17 cellular contexts compared by ENCODE assay signal in genomic region chr17:44797809-44798208, GRCh38. TPM values are rescaled to one million over a fixed set of nuclear protein-coding genes. Genes with fewer than 3 reads are reported as not detected.
DNase-seq lines count a peak whose midpoint lies in the region; ATAC-seq and TF ChIP-seq lines count a peak whose summit lies in the region.
"Had no signal": no experiment of that assay in that cellular context is flagged by ENCODE, and none has a peak within 500 bp of the region (broad histone marks: within the 10 kb centered on the region; RNA-seq: fewer than 3 reads in every experiment).

No MANE protein-coding gene starts in this region.

- peaks cover 7% of the 10 kb centered on the region for H3K79me1 ChIP-seq in mesenchymal stem cell (replicated peaks; ENCODE audit: low read length, poor library complexity, severe bottlenecking)

- CTCF ChIA-PET in MCF 10A (lab: Yijun Ruan, JAX), result interaction anchor here (0.7 to 3.3 kb wide), 2 partner anchors 19 to 400 kb away, joined by 3 to 11 read pairs; no protein-coding TSS in a partner anchor
- CTCF ChIA-PET in CD8-positive, alpha-beta memory T cell (lab: Charles Lee), result interaction anchor here (0.8 to 1.6 kb wide), 2 partner anchors 14 to 22 kb away, joined by 3 to 5 read pairs; no protein-coding TSS in a partner anchor
- CTCF ChIA-PET in activated CD4-positive, alpha-beta T cell treated with anti-CD3 and anti-CD28 coated beads, Interleukin-2, amount 10 ng/mL, durations not matched to agents 7 days and 5 days (lab: Charles Lee), result interaction anchor here (1.2 to 2.0 kb wide), 4 partner anchors 9 to 38 kb away, joined by 3 to 10 read pairs (median 4); no protein-coding TSS in a partner anchor

- no peak overlapping the region for H2AFZ ChIP-seq in mesenchymal stem cell (ENCODE audit: low read depth, low read length)

- H3K27ac ChIP-seq in esophagus squamous epithelium (peak overlapping the region; percentile 34 to 80 (median 74)), mesenchymal stem cell (ENCODE audit: low read length, poor library complexity, severe bottlenecking) (peak overlapping the region; percentile 48), transverse colon (peak overlapping the region; percentile 70 to 85 (median 78))
- no peak overlapping the region for H3K27ac ChIP-seq in CD8-positive, alpha-beta memory T cell (ENCODE audit: low read depth, low read length)
- H3K27ac ChIP-seq: C4-2B, neutrophil, RWPE1 had no signal

- no peak overlapping the region for H3K27ac Mint-ChIP-seq in MCF 10A (ENCODE audit: low read depth, unreplicated experiment)
- no peak overlapping the region for H3K27ac Mint-ChIP-seq in CD8-positive, alpha-beta memory T cell
- H3K27ac Mint-ChIP-seq in activated CD4-positive, alpha-beta T cell treated with anti-CD3 and anti-CD28 coated beads, Interleukin-2, amount 10 ng/mL, durations not matched to agents 7 days and 5 days, result no peak overlapping the region
- H3K27ac Mint-ChIP-seq: activated naive CD8-positive, alpha-beta T cell treated with anti-CD3 and anti-CD28 coated beads for 36 hours; T-helper 1 cell treated with Interleukin-12 subunit alpha and Interleukin-12 subunit beta and Interleukin-4 antibody, amounts not matched to agents 30 μg/mL and 1 μg/mL, for 36 hours had no signal

- H3K4me3 Mint-ChIP-seq in MCF 10A (ENCODE audit: unreplicated experiment), result no peak overlapping the region
- no peak overlapping the region for H3K4me3 Mint-ChIP-seq in CD8-positive, alpha-beta memory T cell
- no peak overlapping the region for H3K4me3 Mint-ChIP-seq in activated CD4-positive, alpha-beta T cell treated with anti-CD3 and anti-CD28 coated beads, Interleukin-2, amount 10 ng/mL, durations not matched to agents 7 days and 5 days
- H3K4me3 Mint-ChIP-seq: activated naive CD8-positive, alpha-beta T cell treated with anti-CD3 and anti-CD28 coated beads for 36 hours; T-helper 1 cell treated with Interleukin-12 subunit alpha and Interleukin-12 subunit beta and Interleukin-4 antibody, amounts not matched to agents 30 μg/mL and 1 μg/mL, for 36 hours had no signal

- no peak for ATAC-seq in HG02763 (IDR thresholded peaks at IDR 0.05; ENCODE audit: unreplicated experiment)
- ATAC-seq: esophagus mucosa had no signal

- H3K4ac ChIP-seq in mesenchymal stem cell (ENCODE audit: low read depth in 1 of 2, low read length in 2 of 2), result no peak overlapping the region

- POLR2A ChIA-PET in MCF 10A (lab: Yijun Ruan, JAX), result no interaction called here
- POLR2A ChIA-PET in CD8-positive, alpha-beta memory T cell (lab: Charles Lee), result no interaction called here
- POLR2A ChIA-PET in activated CD4-positive, alpha-beta T cell treated with anti-CD3 and anti-CD28 coated beads, Interleukin-2, amount 10 ng/mL, durations not matched to agents 7 days and 5 days (lab: Charles Lee), result no interaction called here

- H3K27me3 ChIP-seq in esophagus squamous epithelium (no peaks in the 10 kb centered on the region), mesenchymal stem cell (ENCODE audit: control insufficient read depth in 1 of 2, insufficient read depth in 1 of 2, low read length in 2 of 2) (no peaks in the 10 kb centered on the region), transverse colon (no peaks in the 10 kb centered on the region)
- H3K27me3 ChIP-seq in CD8-positive, alpha-beta memory T cell (ENCODE audit: insufficient read depth, low read length, poor library complexity, severe bottlenecking), result no peaks in the 10 kb centered on the region

- H3K4me3 ChIP-seq in esophagus squamous epithelium (peak overlapping the region in 3 of 4 donors; percentile 6 to 48 (median 28)), mesenchymal stem cell (ENCODE audit: insufficient read depth in 1 of 2, low read depth in 1 of 2, low read length in 2 of 2) (no peak overlapping the region), transverse colon (no peak overlapping the region)
- H3K4me3 ChIP-seq in CD8-positive, alpha-beta memory T cell (ENCODE audit: low read length), result no peak overlapping the region

- H3K36me3 ChIP-seq in esophagus squamous epithelium (no peaks in the 10 kb centered on the region), mesenchymal stem cell (ENCODE audit: control insufficient read depth in 1 of 2, insufficient read depth in 2 of 2, low read depth in 1 of 2, low read length in 2 of 2) (peaks cover 3 to 32% of the 10 kb centered on the region in 2 experiments), transverse colon (no peaks in the 10 kb centered on the region)
- no peaks in the 10 kb centered on the region for H3K36me3 ChIP-seq in CD8-positive, alpha-beta memory T cell (ENCODE audit: insufficient read depth, low read length)
- H3K36me3 ChIP-seq: neutrophil had no signal

- BruUV-seq in MCF 10A (replicated peaks; lab: Mats Ljungman, UMichigan), result no TSS peak

- H3K14ac ChIP-seq in mesenchymal stem cell (ENCODE audit: low read length in 2 of 2), result no peak overlapping the region

- H3K18ac ChIP-seq in mesenchymal stem cell (ENCODE audit: low read depth in 1 of 2, low read length in 2 of 2), result peak overlapping the region in 1 of 2 experiments; percentile 80

- no peaks in the 10 kb centered on the region for H3K27me3 Mint-ChIP-seq in MCF 10A (ENCODE audit: insufficient read depth, unreplicated experiment)
- H3K27me3 Mint-ChIP-seq in CD8-positive, alpha-beta memory T cell, result peaks cover 2 to 17% of the 10 kb centered on the region in 2 donors
- H3K27me3 Mint-ChIP-seq in activated CD4-positive, alpha-beta T cell treated with anti-CD3 and anti-CD28 coated beads, Interleukin-2, amount 10 ng/mL, durations not matched to agents 7 days and 5 days, result peaks cover 5% of the 10 kb centered on the region
- H3K27me3 Mint-ChIP-seq: activated naive CD8-positive, alpha-beta T cell treated with anti-CD3 and anti-CD28 coated beads for 36 hours had no signal

- H3K9ac ChIP-seq in mesenchymal stem cell (ENCODE audit: low read length), result no peak overlapping the region

- no peaks in the 10 kb centered on the region for H3K9me3 ChIP-seq in esophagus squamous epithelium
- H3K9me3 ChIP-seq in mesenchymal stem cell (ENCODE audit: control insufficient read depth, low read length), result no peaks in the 10 kb centered on the region
- H3K9me3 ChIP-seq in transverse colon, result no peaks in the 10 kb centered on the region
- no peaks in the 10 kb centered on the region for H3K9me3 ChIP-seq in CD8-positive, alpha-beta memory T cell (ENCODE audit: low read length)
- H3K9me3 ChIP-seq: neutrophil had no signal

- H3K9me3 Mint-ChIP-seq in MCF 10A (ENCODE audit: unreplicated experiment), result no peaks in the 10 kb centered on the region
- no peaks in the 10 kb centered on the region for H3K9me3 Mint-ChIP-seq in CD8-positive, alpha-beta memory T cell
- H3K9me3 Mint-ChIP-seq in activated CD4-positive, alpha-beta T cell treated with anti-CD3 and anti-CD28 coated beads, Interleukin-2, amount 10 ng/mL, durations not matched to agents 7 days and 5 days, result no peaks in the 10 kb centered on the region
- H3K9me3 Mint-ChIP-seq: activated naive CD8-positive, alpha-beta T cell treated with anti-CD3 and anti-CD28 coated beads for 36 hours; T-helper 1 cell treated with Interleukin-12 subunit alpha and Interleukin-12 subunit beta and Interleukin-4 antibody, amounts not matched to agents 30 μg/mL and 1 μg/mL, for 36 hours had no signal

- H3K4me1 Mint-ChIP-seq in MCF 10A (ENCODE audit: insufficient read depth, unreplicated experiment), result peaks cover 10% of the 10 kb centered on the region
- H3K4me1 Mint-ChIP-seq in CD8-positive, alpha-beta memory T cell, result no peaks in the 10 kb centered on the region
- H3K4me1 Mint-ChIP-seq in activated CD4-positive, alpha-beta T cell treated with anti-CD3 and anti-CD28 coated beads, Interleukin-2, amount 10 ng/mL, durations not matched to agents 7 days and 5 days, result peaks cover 12% of the 10 kb centered on the region

- H3K36me3 Mint-ChIP-seq in MCF 10A (ENCODE audit: insufficient read depth, unreplicated experiment), result no peaks in the 10 kb centered on the region
- no peaks in the 10 kb centered on the region for H3K36me3 Mint-ChIP-seq in CD8-positive, alpha-beta memory T cell
- H3K36me3 Mint-ChIP-seq in activated CD4-positive, alpha-beta T cell treated with anti-CD3 and anti-CD28 coated beads, Interleukin-2, amount 10 ng/mL, durations not matched to agents 7 days and 5 days (ENCODE audit: low read depth), result no peaks in the 10 kb centered on the region
- H3K36me3 Mint-ChIP-seq: activated naive CD8-positive, alpha-beta T cell treated with anti-CD3 and anti-CD28 coated beads for 36 hours had no signal

- H2AK5ac ChIP-seq in mesenchymal stem cell (ENCODE audit: low read length, severe bottlenecking), result no peak overlapping the region

- peak overlapping the region; percentile 33 for H2BK15ac ChIP-seq in mesenchymal stem cell (ENCODE audit: low read depth, poor library complexity, severe bottlenecking)

- peak overlapping the region; percentile 85 for H4K8ac ChIP-seq in mesenchymal stem cell (ENCODE audit: low read length)

- no peak overlapping the region for H3K4me2 ChIP-seq in mesenchymal stem cell (ENCODE audit: low read length, poor library complexity, severe bottlenecking)

- H2BK120ac ChIP-seq in mesenchymal stem cell (ENCODE audit: low read depth, low read length), result peak overlapping the region; percentile 78

- H3K23ac ChIP-seq in mesenchymal stem cell (ENCODE audit: low read length in 2 of 2), result no peak overlapping the region

- TF ChIP-seq CTCF in esophagus squamous epithelium (IDR thresholded peaks at IDR 0.05), result no peak
- TF ChIP-seq CTCF in transverse colon (IDR thresholded peaks at IDR 0.05), result no peak
- TF ChIP-seq CTCF in MCF 10A (IDR thresholded peaks at IDR 0.05; ENCODE audit: unreplicated experiment), result no peak

- intact Hi-C loops in esophagus squamous epithelium (cut with DNase I), result no loop called here
- intact Hi-C loops in transverse colon (cut with DNase I; ENCODE audit: low total_unique reads), result no loop called here
- intact Hi-C loops in MCF 10A (cut with micrococcal nuclease), result no loop called here

- peak in 1 of 4 donors; percentile 5 for TF ChIP-seq POLR2A in esophagus squamous epithelium (IDR thresholded peaks at IDR 0.05)
- TF ChIP-seq POLR2A in transverse colon (IDR thresholded peaks at IDR 0.05), result no peak

- peak overlapping the region; percentile 67 for H4K91ac ChIP-seq in mesenchymal stem cell (ENCODE audit: low read length)

- TF ChIP-seq EP300 in transverse colon (IDR thresholded peaks at IDR 0.05; ENCODE audit: low read depth), result no peak

- WGBS in esophagus squamous epithelium, 2 donors, result 78 to 83% methylated on average over 7 to 10 of the region's 11 CpGs
- WGBS in mesenchymal stem cell, result 44% methylated on average over 11 of the region's 11 CpGs
- WGBS in transverse colon (ENCODE audit: low coverage in 1 of 2), 2 donors, result 74 to 78% methylated on average over 3 to 11 of the region's 11 CpGs

- in situ Hi-C loops in transverse colon (cut with MboI; ENCODE audit: low pct_ligation_motif_present in 1 of 4, low pct_unique_long_range_greater_than_20kb in 1 of 4, low sequenced_read_pairs in 3 of 4), result no loop called here

- DNase-seq in M059J (ENCODE audit: low read depth) (peak; percentile 45), esophagus squamous epithelium (lab: John Stamatoyannopoulos, UW) (no peak), mesenchymal stem cell (peak; percentile 81), transverse colon (no peak), MCF 10A (ENCODE audit: unreplicated experiment) (no peak)
- no peak for DNase-seq in CD8-positive, alpha-beta memory T cell
- DNase-seq in activated CD4-positive, alpha-beta T cell treated with anti-CD3 and anti-CD28 coated beads, Interleukin-2, amount 10 ng/mL, durations not matched to agents 7 days and 5 days, result no peak
- DNase-seq: activated CD4-positive, alpha-beta T cell treated with anti-CD3 and anti-CD28 coated beads for 1 hour; activated naive CD8-positive, alpha-beta T cell treated with anti-CD3 and anti-CD28 coated beads for 36 hours; activated T-cell treated with anti-CD3 and anti-CD28 coated beads for 4 hours; mammary epithelial cell had no signal

- H2BK5ac ChIP-seq in mesenchymal stem cell (ENCODE audit: low read depth, low read length, poor library complexity, severe bottlenecking), result peak overlapping the region; percentile 61

- no peak overlapping the region for H2BK12ac ChIP-seq in mesenchymal stem cell (ENCODE audit: low read length in 2 of 2)

- H3K4me1 ChIP-seq in esophagus squamous epithelium (peaks cover 0 to 25% (median 3%) of the 10 kb centered on the region in 3 donors), mesenchymal stem cell (ENCODE audit: control insufficient read depth, insufficient read depth, low read depth, low read length) (peaks cover 21% of the 10 kb centered on the region), transverse colon (peaks cover 0 to 19% (median 3%) of the 10 kb centered on the region in 4 donors)
- H3K4me1 ChIP-seq in CD8-positive, alpha-beta memory T cell (ENCODE audit: insufficient read depth, low read length), result no peaks in the 10 kb centered on the region

RNA-seq across cellular contexts. Expression of gene GJC1, which starts 32.3 kb away (rescaled TPM):
- 7.6 and 19.5 TPM in 2 replicates for total RNA-seq in M059J (2014; rRNA removed; shearing (Covaris generic))
- 1 to 10 TPM; 1.2 to 5.9 (median 1.6) TPM for total RNA-seq in esophagus squamous epithelium
- 18.0 TPM for polyA plus RNA-seq in mesenchymal stem cell (2013, experiment 1 of 2)
- 18.6 TPM for polyA plus RNA-seq in mesenchymal stem cell (2013, experiment 2 of 2)
- 10 to 100 TPM; 12.0 to 18.7 (median 14.7) TPM for total RNA-seq in transverse colon
- total RNA-seq in MCF 10A (2022), result 6.9 and 7.9 TPM in 2 replicates
- 10 to 100 TPM in 1 of 2 experiments, 1 to 10 TPM in 1; 9.4 to 10.2 TPM for total RNA-seq in CD8-positive, alpha-beta memory T cell
- not detected for polyA plus RNA-seq in CD8-positive, alpha-beta memory T cell
- total RNA-seq in activated CD4-positive, alpha-beta T cell treated with anti-CD3 and anti-CD28 coated beads, Interleukin-2, amount 10 ng/mL, durations not matched to agents 7 days and 5 days, result 1 to 10 TPM in 1 of 2 experiments, under 1 TPM in 1; 0.79 to 1.1 TPM

RNA-seq across cellular contexts. Expression of gene ADAM11, which starts 39.0 kb away (rescaled TPM):
- 0.12 TPM in 1 of 2 replicates, not detected in the other for total RNA-seq in M059J (2014; rRNA removed; shearing (Covaris generic))
- total RNA-seq in esophagus squamous epithelium (under 1 TPM in 2 of 4 donors, not detected in 2; 0.18 to 0.38 TPM), transverse colon (1 to 10 TPM in 1 of 4 donors, under 1 TPM in 3; 0.37 to 2.0 (median 0.72) TPM), MCF 10A (2022) (0.16 and 0.56 TPM in 2 replicates)
- 0.30 TPM for polyA plus RNA-seq in mesenchymal stem cell (2013, experiment 1 of 2)
- 0.26 TPM for polyA plus RNA-seq in mesenchymal stem cell (2013, experiment 2 of 2)
- under 1 TPM; 0.35 to 0.71 TPM for total RNA-seq in CD8-positive, alpha-beta memory T cell
- polyA plus RNA-seq in CD8-positive, alpha-beta memory T cell, result not detected
- under 1 TPM; 0.25 to 0.35 TPM for total RNA-seq in activated CD4-positive, alpha-beta T cell treated with anti-CD3 and anti-CD28 coated beads, Interleukin-2, amount 10 ng/mL, durations not matched to agents 7 days and 5 days

RNA-seq across cellular contexts. Expression of gene HIGD1B, which starts 49.9 kb away (rescaled TPM):
- not detected in 2 replicates for total RNA-seq in M059J (2014; rRNA removed; shearing (Covaris generic))
- total RNA-seq in esophagus squamous epithelium (1 to 10 TPM in 3 of 4 donors, not detected in 1; 1.5 to 5.5 (median 2.3) TPM), transverse colon (under 1 TPM in 1 of 4 donors, not detected in 3; 0.96 TPM), MCF 10A (2022) (not detected in 2 replicates)
- polyA plus RNA-seq in mesenchymal stem cell (2013, experiment 1 of 2), result not detected
- not detected for polyA plus RNA-seq in mesenchymal stem cell (2013, experiment 2 of 2)
- total RNA-seq in CD8-positive, alpha-beta memory T cell, result not detected
- 0.56 TPM for polyA plus RNA-seq in CD8-positive, alpha-beta memory T cell
- total RNA-seq in activated CD4-positive, alpha-beta T cell treated with anti-CD3 and anti-CD28 coated beads, Interleukin-2, amount 10 ng/mL, durations not matched to agents 7 days and 5 days, result not detected
- total RNA-seq: activated naive CD8-positive, alpha-beta T cell treated with anti-CD3 and anti-CD28 coated beads for 36 hours; mammary epithelial cell had no signal
- polyA plus RNA-seq: mammary epithelial cell had no signal

Comparison
In these comparisons a context has a peak if more than half of its experiments do, and no peak if none do; other contexts are left out.
1. DNase-seq: peak in M059J (single experiment) and mesenchymal stem cell (single experiment); none in esophagus squamous epithelium (single experiment), transverse colon (single experiment), MCF 10A (single experiment), CD8-positive, alpha-beta memory T cell (0 of 5) and activated CD4-positive, alpha-beta T cell treated with anti-CD3 and anti-CD28 coated beads, Interleukin-2, amount 10 ng/mL, durations not matched to agents 7 days and 5 days (single experiment).
2. H3K4me3 ChIP-seq: peak in esophagus squamous epithelium (3 of 4); none in mesenchymal stem cell (0 of 2), transverse colon (0 of 4) and CD8-positive, alpha-beta memory T cell (single experiment).